In genomic region chr7:40584667-40585433, GRCh38 we compare ENCODE assay signal across 1 cellular context.
TF ChIP-seq lines count a peak whose summit lies in the region.

No MANE protein-coding gene starts in this region.

TF ChIP-seq in K562, 482 proteins besides CTCF, POLR2A, EP300 and RAD21 (continued from another document and continues in another):
- TF ChIP-seq ZNF407 (IDR thresholded peaks at IDR 0.05; ENCODE audit: low read depth) (no peak), ZBTB5 (IDR thresholded peaks at IDR 0.05) (no peak), HCFC1 (IDR thresholded peaks at IDR 0.05; ENCODE audit: low read depth, low read length) (no peak), RNF2 (IDR thresholded peaks at IDR 0.05) (no peak), ZNF75A (CRISPR knock-in tag; IDR thresholded peaks at IDR 0.05) (no peak), ZBTB40 (IDR thresholded peaks at IDR 0.05) (no peak), ZBTB40 (CRISPR knock-in tag; IDR thresholded peaks at IDR 0.05) (no peak), ZC3H11A (IDR thresholded peaks at IDR 0.05; ENCODE audit: low read depth, low read length) (no peak), NFIC (IDR thresholded peaks at IDR 0.05) (no peak), ATF3 (IDR thresholded peaks at IDR 0.05) (peak; percentile 15; the same call in 1 of the 2 replicates), ATF3 (CRISPR knock-in tag; conservative IDR thresholded peaks at IDR 0.05) (no peak), SMARCA4 (IDR thresholded peaks at IDR 0.05) (no peak), E2F4 (CRISPR knock-in tag; IDR thresholded peaks at IDR 0.05; ENCODE audit: low read depth) (no peak), RBM15 (IDR thresholded peaks at IDR 0.05; ENCODE audit: insufficient read depth, low read length) (no peak), ELK1 (CRISPR knock-in tag; IDR thresholded peaks at IDR 0.05) (no peak), NCOA4 (IDR thresholded peaks at IDR 0.05; ENCODE audit: partially characterized antibody) (no peak), HMG20B (CRISPR knock-in tag; IDR thresholded peaks at IDR 0.05) (no peak), ZNF444 (CRISPR knock-in tag; IDR thresholded peaks at IDR 0.05) (no peak), LARP7 (IDR thresholded peaks at IDR 0.05) (no peak), ZBTB49 (CRISPR knock-in tag; IDR thresholded peaks at IDR 0.05; ENCODE audit: borderline replicate concordance) (no peak), PRDM10 (IDR thresholded peaks at IDR 0.05; ENCODE audit: partially characterized antibody) (no peak)
